ENCODE assay signal across 20 cellular contexts in genomic region chr10:90130321-90131086, GRCh38.
DNase-seq lines count a peak whose midpoint lies in the region; ATAC-seq, FAIRE-seq and TF ChIP-seq lines count a peak whose summit lies in the region.
"Had no signal": no experiment of that assay in that cellular context is flagged by ENCODE, and none has a peak within 500 bp of the region (broad histone marks: within the 10 kb centered on the region; RNA-seq: fewer than 3 reads in every experiment).

No MANE protein-coding gene starts in this region.

- H2AFZ ChIP-seq in neural progenitor cell (replicated peaks), result no peak overlapping the region

- H3K27ac ChIP-seq in neural progenitor cell, result no peak overlapping the region
- H3K27ac ChIP-seq: suprapubic skin had no signal

- FAIRE-seq in bronchial epithelial cell (lab: Jason Lieb, UNC), result no peak

- H3K4me3 ChIP-seq in bronchial epithelial cell (ENCODE audit: low read depth, low read length), result no peak overlapping the region
- H3K4me3 ChIP-seq in neural progenitor cell, result no peak overlapping the region
- H3K4me3 ChIP-seq: HAP-1, MG63, suprapubic skin had no signal

- H3K9me3 Mint-ChIP-seq in neural progenitor cell, result peaks cover 7% of the 10 kb centered on the region
- peaks cover 4 to 14% of the 10 kb centered on the region in 2 donors for H3K9me3 Mint-ChIP-seq in activated naive CD4-positive, alpha-beta T cell treated with anti-CD3 and anti-CD28 coated beads, Interleukin-2, amount 50 U/mL, for 72 hours

- no peaks in the 10 kb centered on the region for H3K79me2 ChIP-seq in neural progenitor cell (ENCODE audit: low read depth)

- H3K27ac Mint-ChIP-seq in neural progenitor cell, result no peak overlapping the region
- no peak overlapping the region for H3K27ac Mint-ChIP-seq in activated naive CD4-positive, alpha-beta T cell treated with anti-CD3 and anti-CD28 coated beads, Interleukin-2, amount 50 U/mL, for 72 hours
- H3K27ac Mint-ChIP-seq: activated naive CD8-positive, alpha-beta T cell had no signal

- DNase-seq in bronchial epithelial cell (ENCODE audit: low read depth), result peak; percentile 26
- DNase-seq in neural progenitor cell (ENCODE audit: low spot score), result no peak
- no peak for DNase-seq in head of caudate nucleus
- DNase-seq in activated naive CD4-positive, alpha-beta T cell treated with anti-CD3 and anti-CD28 coated beads, Interleukin-2, amount 50 U/mL, for 72 hours (ENCODE audit: low spot score in 2 of 2), result no peak
- DNase-seq in NCI-H524 (lab: John Stamatoyannopoulos, UW), result no peak
- DNase-seq: activated T-cell treated with anti-CD3 and anti-CD28 coated beads, Interleukin-2, amount 50 U/mL, for 1 hour; AML-193; MG63; NCI-H2029; NCI-H510A treated with DMSO at 0.1 percent for 48 hours; PC-3; right cardiac atrium; stimulated activated CD4-positive, alpha-beta T cell treated with anti-CD3 and anti-CD28 coated beads, Interleukin-1b, Interleukin-23, amount 100 ng/mL, for 48 hours had no signal

- TF ChIP-seq CTCF in bronchial epithelial cell (IDR thresholded peaks at IDR 0.05; ENCODE audit: insufficient read depth, low read length, severe bottlenecking) (no peak), neural progenitor cell (IDR thresholded peaks at IDR 0.05) (no peak)

- H3K36me3 Mint-ChIP-seq in neural progenitor cell, result no peaks in the 10 kb centered on the region
- peaks cover under 1% of the 10 kb centered on the region in 2 donors for H3K36me3 Mint-ChIP-seq in activated naive CD4-positive, alpha-beta T cell treated with anti-CD3 and anti-CD28 coated beads, Interleukin-2, amount 50 U/mL, for 72 hours
- H3K36me3 Mint-ChIP-seq: activated naive CD8-positive, alpha-beta T cell had no signal

- no peaks in the 10 kb centered on the region for H3K4me1 Mint-ChIP-seq in neural progenitor cell

- ATAC-seq in GM18858 (IDR thresholded peaks at IDR 0.05; ENCODE audit: unreplicated experiment) (peak; percentile 61), GM21447 (IDR thresholded peaks at IDR 0.05; ENCODE audit: unreplicated experiment) (peak; percentile 71), HG02884 (IDR thresholded peaks at IDR 0.05; ENCODE audit: unreplicated experiment) (peak; percentile 58)
- ATAC-seq in activated naive CD4-positive, alpha-beta T cell treated with anti-CD3 and anti-CD28 coated beads, Interleukin-2, amount 50 U/mL, for 72 hours, result no peak
- ATAC-seq: PC-3, right cardiac atrium, SK-N-SH treated with all-trans-retinoic acid at 6 μM for 48 hours had no signal

- H3K36me3 ChIP-seq in bronchial epithelial cell (ENCODE audit: control insufficient read depth, insufficient read depth, low read length) (no peaks in the 10 kb centered on the region), neural progenitor cell (no peaks in the 10 kb centered on the region)
- H3K36me3 ChIP-seq: HAP-1, MG63, suprapubic skin had no signal

- no peak overlapping the region for H3K4me3 Mint-ChIP-seq in neural progenitor cell
- H3K4me3 Mint-ChIP-seq: activated naive CD8-positive, alpha-beta T cell had no signal

- H3K4me1 ChIP-seq in neural progenitor cell, result no peaks in the 10 kb centered on the region
- H3K4me1 ChIP-seq: HAP-1, suprapubic skin had no signal

- no peak overlapping the region for H3K4me2 ChIP-seq in neural progenitor cell

- no peaks in the 10 kb centered on the region for H3K27me3 Mint-ChIP-seq in neural progenitor cell (ENCODE audit: insufficient read depth, low read depth)
- H3K27me3 Mint-ChIP-seq: activated naive CD8-positive, alpha-beta T cell had no signal

- H3K9me3 ChIP-seq in neural progenitor cell (ENCODE audit: low read depth), result no peaks in the 10 kb centered on the region
- H3K9me3 ChIP-seq: HAP-1 had no signal

- H3K9ac ChIP-seq in neural progenitor cell, result no peak overlapping the region

- H3F3A ChIP-seq in neural progenitor cell (ENCODE audit: low read depth), result no peaks in the 10 kb centered on the region

- intact Hi-C loops in head of caudate nucleus (cut with DNase I), result no loop called here

- no peaks in the 10 kb centered on the region for H3K27me3 ChIP-seq in bronchial epithelial cell (ENCODE audit: control insufficient read depth, insufficient read depth, low read length)
- H3K27me3 ChIP-seq in neural progenitor cell, result no peaks in the 10 kb centered on the region
- H3K27me3 ChIP-seq: MG63, suprapubic skin had no signal

- no peaks in the 10 kb centered on the region for H4K20me1 ChIP-seq in neural progenitor cell (ENCODE audit: low read depth)

Comparison
In these comparisons a context has a peak if more than half of its experiments do, and no peak if none do; other contexts are left out.
1. ATAC-seq: peak in GM18858 (single experiment), GM21447 (single experiment) and HG02884 (single experiment); none in activated naive CD4-positive, alpha-beta T cell treated with anti-CD3 and anti-CD28 coated beads, Interleukin-2, amount 50 U/mL, for 72 hours (0 of 2).